In genomic region chr15:82570721-82571519, GRCh38 we compare ENCODE assay signal across 12 cellular contexts. TPM values are rescaled to one million over a fixed set of nuclear protein-coding genes. Genes with fewer than 3 reads are reported as not detected.
DNase-seq lines count a peak whose midpoint lies in the region; ATAC-seq, FAIRE-seq and TF ChIP-seq lines count a peak whose summit lies in the region.
"Had no signal": no experiment of that assay in that cellular context is flagged by ENCODE, and none has a peak within 500 bp of the region (broad histone marks: within the 10 kb centered on the region; RNA-seq: fewer than 3 reads in every experiment).

No MANE protein-coding gene starts in this region.

- H2AFZ ChIP-seq in H1 (ENCODE audit: low read length) = peak overlapping the region; percentile 99
- H2AFZ ChIP-seq in neural cell (ENCODE audit: low read depth, low read length) = peak overlapping the region; percentile 56
- no peak overlapping the region for H2AFZ ChIP-seq in HepG2 (ENCODE audit: low read length)

- BruUV-seq in HepG2 (replicated peaks; lab: Mats Ljungman, UMichigan) = no TSS peak

- no peak overlapping the region for H2BK20ac ChIP-seq in H1 (ENCODE audit: low read length)

- H3K9me2 ChIP-seq in neural cell (ENCODE audit: insufficient read depth, low read length) = no peaks in the 10 kb centered on the region

- no peaks in the 10 kb centered on the region for H3F3A ChIP-seq in neural cell (ENCODE audit: insufficient read depth, low read length, poor library complexity, severe bottlenecking)

- peak overlapping the region; percentile 52 for H3K4me3 ChIP-seq in AG04449 (ENCODE audit: low read depth, low read length)
- peak overlapping the region; percentile 12 to 50 (median 22); a peak in 4 of 8 replicates for H3K4me3 ChIP-seq in H1 (ENCODE audit: extremely low read depth in 1 of 4, insufficient read depth in 2 of 4, low read depth in 3 of 4, low read length in 4 of 4)
- H3K4me3 ChIP-seq in neural cell (ENCODE audit: low read length) = peak overlapping the region; percentile 59
- no peak overlapping the region for H3K4me3 ChIP-seq in HepG2 (replicated peaks in 1 of 3; ENCODE audit: insufficient read depth in 1 of 3, low read depth in 2 of 3, low read length in 3 of 3)
- H3K4me3 ChIP-seq: BLaER1 treated with 17β-estradiol and CSF1 and Interleukin-3, amounts not matched to agents 10 nM and 100 nM had no signal

- WGBS in H1 (ENCODE audit: extremely low coverage in 1 of 2, insufficient coverage in 1 of 2, insufficient read length in 1 of 2, insufficient replicate concordance in 2 of 2, low coverage in 1 of 2, low lambda C conversion rate in 2 of 2, missing lambda C conversion rate in 1 of 2), 2 experiments = 53% methylated on average over 7 of the region's 7 CpGs; no CpG with 5 or more reads in 1 of the 2 experiments
- 27% methylated on average over 5 of the region's 7 CpGs for WGBS in HepG2 (ENCODE audit: low lambda C conversion rate)

- POLR2A ChIA-PET in AG04449 (lab: Yijun Ruan, JAX) (interaction anchor here (0.9 to 3.5 kb wide), 4 partner anchors 9 to 179 kb away, joined by 3 to 14 read pairs (median 4); partner anchors contain the start of gene RPS17), H1 (lab: Charles Lee; ENCODE audit: partially characterized antibody) (interaction anchor here (0.6 to 6.9 kb wide), 6 partner anchors 9 to 179 kb away, joined by 3 to 79 read pairs (median 3); partner anchors contain the start of gene RPS17), HepG2 (lab: Yijun Ruan, JAX) (no interaction called here)

- no peak overlapping the region for H3K56ac ChIP-seq in H1 (replicated peaks; ENCODE audit: insufficient read length, low read depth, low read length)

- H3K4me1 ChIP-seq in H1 (replicated peaks in 1 of 4; ENCODE audit: control insufficient read depth in 3 of 4, insufficient read depth in 4 of 4, low read length in 3 of 4) (peaks cover 9 to 16% (median 11%) of the 10 kb centered on the region in 4 experiments), HepG2 (ENCODE audit: insufficient read depth, low read length) (peaks cover 14% of the 10 kb centered on the region)

- no peak overlapping the region for H2AK5ac ChIP-seq in H1 (ENCODE audit: low read depth, low read length)

- H3K23ac ChIP-seq in H1 (ENCODE audit: insufficient read length) = no peak overlapping the region

- H3K23me2 ChIP-seq in H1 (ENCODE audit: low read depth, low read length) = peaks cover 4% of the 10 kb centered on the region

- H3K27ac ChIP-seq in H1 (ENCODE audit: low read depth, low read length) = no peak overlapping the region
- no peak overlapping the region for H3K27ac ChIP-seq in neural cell (ENCODE audit: low read length)
- no peak overlapping the region for H3K27ac ChIP-seq in HepG2 (ENCODE audit: extremely low read length, insufficient read depth, low read length)
- H3K27ac ChIP-seq: BLaER1 treated with 17β-estradiol and CSF1 and Interleukin-3, amounts not matched to agents 10 nM and 100 nM had no signal

- H3K36me3 ChIP-seq in H1 (ENCODE audit: control insufficient read depth in 2 of 4, insufficient read depth in 4 of 4, low read length in 3 of 4) (no peaks in the 10 kb centered on the region), neural cell (ENCODE audit: insufficient read depth, low read length) (no peaks in the 10 kb centered on the region), HepG2 (replicated peaks in 1 of 2; ENCODE audit: control insufficient read depth in 1 of 2, insufficient read depth in 2 of 2, low read length in 2 of 2) (no peaks in the 10 kb centered on the region)
- H3K36me3 ChIP-seq: BLaER1 treated with 17β-estradiol and CSF1 and Interleukin-3, amounts not matched to agents 10 nM and 100 nM had no signal

- TF ChIP-seq RAD21 in H1 (IDR thresholded peaks at IDR 0.05 in 1 of 2, conservative IDR thresholded peaks at IDR 0.05 in 1 of 2; ENCODE audit: low read depth in 2 of 2, low read length in 2 of 2) (no peak), neural cell (conservative IDR thresholded peaks at IDR 0.05) (no peak), HepG2 (CRISPR knock-in tag; IDR thresholded peaks at IDR 0.05) (no peak)

- in situ Hi-C loops in HepG2 (cut with HindIII; ENCODE audit: extremely low pct_ligation_motif_present, low pct_unique_long_range_greater_than_20kb) = no loop called here

- H3K27me3 ChIP-seq in H1 (replicated peaks in 1 of 4; ENCODE audit: control insufficient read depth in 3 of 4, extremely low read depth in 1 of 4, insufficient read depth in 3 of 4, low read length in 3 of 4) (no peaks in the 10 kb centered on the region; a peak in 2 of 7 replicates), neural cell (ENCODE audit: insufficient read depth, low read depth, low read length) (no peaks in the 10 kb centered on the region), HepG2 (ENCODE audit: control insufficient read depth in 1 of 2, insufficient read depth in 2 of 2, low read length in 2 of 2) (peaks cover 1 to 31% of the 10 kb centered on the region in 2 experiments; a peak in 3 of 5 replicates)
- H3K27me3 ChIP-seq: BLaER1 treated with 17β-estradiol and CSF1 and Interleukin-3, amounts not matched to agents 10 nM and 100 nM had no signal

- peak overlapping the region; percentile 71 for H2BK5ac ChIP-seq in H1 (ENCODE audit: low read depth, low read length)

- TF ChIP-seq POLR2A in H1 (IDR thresholded peaks at IDR 0.05; ENCODE audit: control extremely low read depth in 1 of 2, low read depth in 2 of 2, low read length in 2 of 2) (no peak), HepG2 (IDR thresholded peaks at IDR 0.05; ENCODE audit: insufficient read depth in 1 of 2, low read depth in 2 of 2, low read length in 2 of 2) (no peak)

- peak overlapping the region; percentile 72; the same call in 1 of the 2 replicates for H2BK12ac ChIP-seq in H1 (ENCODE audit: low read depth, low read length)

- no peaks in the 10 kb centered on the region for H3K79me1 ChIP-seq in H1 (ENCODE audit: low read depth, low read length)

- H3K18ac ChIP-seq in H1 (ENCODE audit: extremely low read depth, low read length) = peak overlapping the region; percentile 10; the same call in 1 of the 2 replicates

- no peak overlapping the region for H4K5ac ChIP-seq in H1 (ENCODE audit: insufficient read length, low read depth, low read length)

- intact Hi-C loops in HepG2 (cut with micrococcal nuclease; ENCODE audit: unreplicated experiment) = no loop called here

- no peak for ATAC-seq in HepG2
- ATAC-seq: naive thymus-derived CD4-positive, alpha-beta T cell had no signal

- H3K14ac ChIP-seq in H1 (ENCODE audit: insufficient read length) = no peak overlapping the region

- H2BK120ac ChIP-seq in H1 (replicated peaks; ENCODE audit: low read depth, low read length) = no peak overlapping the region

- no peak overlapping the region for H4K8ac ChIP-seq in H1 (ENCODE audit: extremely low read depth, insufficient read depth, low read length)

- no peaks in the 10 kb centered on the region for H3K9me3 ChIP-seq in H1 (ENCODE audit: insufficient read depth in 2 of 2, low read depth in 1 of 2, low read length in 1 of 2)
- H3K9me3 ChIP-seq in neural cell (ENCODE audit: low read length) = no peaks in the 10 kb centered on the region
- no peaks in the 10 kb centered on the region for H3K9me3 ChIP-seq in HepG2 (ENCODE audit: low read length)
- H3K9me3 ChIP-seq: BLaER1 treated with 17β-estradiol and CSF1 and Interleukin-3, amounts not matched to agents 10 nM and 100 nM had no signal

- peak overlapping the region; percentile 6 for H3K4ac ChIP-seq in H1 (replicated peaks; ENCODE audit: insufficient read length, low read depth, low read length)

- H3K79me2 ChIP-seq in H1 (ENCODE audit: control insufficient read depth in 1 of 2, insufficient read depth in 2 of 2, low read length in 2 of 2) (no peaks in the 10 kb centered on the region), neural cell (replicated peaks; ENCODE audit: insufficient read depth, low read length) (no peaks in the 10 kb centered on the region), HepG2 (ENCODE audit: insufficient read depth, low read length) (no peaks in the 10 kb centered on the region)

- no peak for TF ChIP-seq EP300 in H1 (IDR thresholded peaks at IDR 0.05; ENCODE audit: borderline replicate concordance in 1 of 2, low read depth in 2 of 2, low read length in 2 of 2)
- TF ChIP-seq EP300 in neural cell (conservative IDR thresholded peaks at IDR 0.05; ENCODE audit: poor library complexity, severe bottlenecking) = no peak
- no peak for TF ChIP-seq EP300 in HepG2 (IDR thresholded peaks at IDR 0.05; ENCODE audit: low read depth in 2 of 2, low read length in 2 of 2)
- TF ChIP-seq EP300 in HepG2 (CRISPR knock-in tag; IDR thresholded peaks at IDR 0.05; ENCODE audit: borderline replicate concordance) = no peak

- no peak overlapping the region; a peak in 2 of 7 replicates for H3K9ac ChIP-seq in H1 (replicated peaks in 1 of 4; ENCODE audit: extremely low read depth in 1 of 4, low read depth in 3 of 4, low read length in 3 of 4)
- H3K9ac ChIP-seq in neural cell (ENCODE audit: low read length) = peak overlapping the region; percentile 59
- H3K9ac ChIP-seq in HepG2 (ENCODE audit: insufficient read depth, low read depth, low read length) = no peak overlapping the region
- H3K9ac ChIP-seq: BLaER1 treated with 17β-estradiol and CSF1 and Interleukin-3, amounts not matched to agents 10 nM and 100 nM had no signal

- no peak overlapping the region for H4K91ac ChIP-seq in H1 (replicated peaks; ENCODE audit: insufficient read length, low read length)

- no peak for DNase-seq in AG04449 (ENCODE audit: low read depth, low spot score)
- peak; percentile 16 for DNase-seq in NCI-H1694 (lab: John Stamatoyannopoulos, UW)
- DNase-seq in H1 (ENCODE audit: low read depth in 1 of 2, low spot score in 2 of 2) = peak in 1 of 2 experiments; percentile 54
- no peak for DNase-seq in T-helper 2 cell
- no peak for DNase-seq in NCI-H1930 (lab: John Stamatoyannopoulos, UW)
- no peak for DNase-seq in activated CD4-positive, CD25-positive, alpha-beta regulatory T cell (lab: John Stamatoyannopoulos, UW)
- DNase-seq in HepG2 (ENCODE audit: low spot score) = no peak
- DNase-seq: activated B cell treated with CpG ODN at 0.5 μM for 24 hours had no signal

- TF ChIP-seq CTCF in AG04449 (IDR thresholded peaks at IDR 0.05; ENCODE audit: insufficient read depth, low read length, missing control alignments) (no peak), H1 (IDR thresholded peaks at IDR 0.05; ENCODE audit: control extremely low read depth in 1 of 3, insufficient read depth in 1 of 3, low read depth in 1 of 3, low read length in 3 of 3) (no peak), neural cell (IDR thresholded peaks at IDR 0.05; ENCODE audit: poor library complexity, severe bottlenecking) (no peak), HepG2 (CRISPR knock-in tag; IDR thresholded peaks at IDR 0.05) (no peak)

- CTCF ChIA-PET in AG04449 (lab: Yijun Ruan, JAX) = interaction anchor here (1.2 to 3.9 kb wide), 3 partner anchors 12 to 30 kb away, joined by 4 to 17 read pairs (median 6); partner anchors contain the start of gene RPS17
- CTCF ChIA-PET in H1 (lab: Charles Lee; ENCODE audit: partially characterized antibody) = interaction anchor here (0.8 to 1.7 kb wide), 5 partner anchors 11 to 16 kb away, joined by 3 to 6 read pairs (median 3); no protein-coding TSS in a partner anchor
- CTCF ChIA-PET in HepG2 (lab: Yijun Ruan, JAX; ENCODE audit: low intra/inter-chr PET ratio, low total read pairs) = no interaction called here

- H2BK15ac ChIP-seq in H1 (ENCODE audit: low read length) = peak overlapping the region; percentile 53; the same call in 1 of the 2 replicates

- no peaks in the 10 kb centered on the region for H4K20me1 ChIP-seq in H1 (replicated peaks in 1 of 2; ENCODE audit: control insufficient read depth in 1 of 2, insufficient read depth in 2 of 2, low read length in 2 of 2)
- H4K20me1 ChIP-seq in neural cell (ENCODE audit: insufficient read depth) = no peaks in the 10 kb centered on the region
- H4K20me1 ChIP-seq in HepG2 (ENCODE audit: insufficient read depth, low read length) = no peaks in the 10 kb centered on the region
- H4K20me1 ChIP-seq: BLaER1 treated with 17β-estradiol and CSF1 and Interleukin-3, amounts not matched to agents 10 nM and 100 nM had no signal

- no peak for FAIRE-seq in H1 (lab: Jason Lieb, UNC)
- no peak for FAIRE-seq in HepG2 (lab: Jason Lieb, UNC)
- FAIRE-seq: H54 had no signal

- H3K4me2 ChIP-seq in H1 (ENCODE audit: insufficient read depth in 1 of 2, low read depth in 2 of 2, low read length in 2 of 2) = peak overlapping the region; percentile 82 to 98
- peak overlapping the region; percentile 62 for H3K4me2 ChIP-seq in neural cell (ENCODE audit: low read length)
- H3K4me2 ChIP-seq in HepG2 (ENCODE audit: low read depth, low read length) = no peak overlapping the region
- H3K4me2 ChIP-seq: BLaER1 treated with 17β-estradiol and CSF1 and Interleukin-3, amounts not matched to agents 10 nM and 100 nM had no signal

RNA-seq across cellular contexts. Expression of gene RPS17, which starts 30.7 kb away (rescaled TPM):
- total RNA-seq in H1 (2021; fragmentation: NEBNext Ultra II Directional; extraction: Animal tissue kit (Norgen Biotek cat#: 25700)) = 2,416 and 2,501 TPM in 2 replicates
- 4,119 and 5,590 TPM in 2 replicates for polyA plus RNA-seq in H1 (2011; rRNA removed)
- polyA plus RNA-seq in H1 (2011; cell fraction: cytosol; rRNA removed) = 7,082 TPM
- polyA plus RNA-seq in H1 (2011; cell fraction: nucleus; rRNA removed) = 1,404 TPM
- 4,427 to 5,239 TPM (median 4,948 TPM) in 4 replicates for polyA plus RNA-seq in H1 (2012, experiment 1 of 2)
- polyA plus RNA-seq in H1 (2012, experiment 2 of 2) = 19,479 TPM
- polyA plus RNA-seq in H1 (2013, experiment 1 of 2) = 3,790 TPM
- polyA plus RNA-seq in H1 (2013, experiment 2 of 2) = 3,809 TPM
- polyA minus RNA-seq in H1 (2011; rRNA and poly(A)+ RNA removed) = 816 and 841 TPM in 2 replicates
- polyA minus RNA-seq in H1 (2011; cell fraction: cytosol; rRNA and poly(A)+ RNA removed) = 998 TPM
- 840 TPM for polyA minus RNA-seq in H1 (2011; cell fraction: nucleus; rRNA and poly(A)+ RNA removed)
- 2,425 and 2,561 TPM in 2 replicates for polyA plus RNA-seq in neural cell
- polyA minus RNA-seq in neural cell = 689 and 810 TPM in 2 replicates
- 2,570 and 3,054 TPM in 2 replicates for total RNA-seq in HepG2 (2016; rRNA removed; fragmentation: Illumina TruSeq; extraction: Trizol)
- total RNA-seq in HepG2 (2016; cell fraction: cytosol; rRNA removed; fragmentation: Illumina TruSeq; extraction: Trizol; ENCODE audit: low read depth) = 4,994 and 5,490 TPM in 2 replicates
- 2,663 and 3,313 TPM in 2 replicates for total RNA-seq in HepG2 (2016; cell fraction: insoluble cytoplasmic fraction; rRNA removed; fragmentation: Illumina TruSeq; extraction: Trizol)
- total RNA-seq in HepG2 (2016; cell fraction: membrane; rRNA removed; fragmentation: Illumina TruSeq; extraction: Trizol) = 7,031 and 7,209 TPM in 2 replicates
- total RNA-seq in HepG2 (2016; cell fraction: nucleus; rRNA removed; fragmentation: Illumina TruSeq; extraction: Trizol) = 929 and 985 TPM in 2 replicates
- 4,585 and 5,021 TPM in 2 replicates for polyA plus RNA-seq in HepG2 (2011; rRNA removed)
- 5,951 and 6,864 TPM in 2 replicates for polyA plus RNA-seq in HepG2 (2011; cell fraction: cytosol; rRNA removed)
- 896 and 981 TPM in 2 replicates for polyA plus RNA-seq in HepG2 (2011; cell fraction: nucleus; rRNA removed)
- 4,134 and 4,528 TPM in 2 replicates for polyA plus RNA-seq in HepG2 (2012)
- 6,185 and 6,219 TPM in 2 replicates for polyA plus RNA-seq in HepG2 (2016; cell fraction: cytosol; fragmentation: Illumina TruSeq; extraction: Trizol; ENCODE audit: low read depth)
- polyA plus RNA-seq in HepG2 (2016; cell fraction: insoluble cytoplasmic fraction; fragmentation: Illumina TruSeq; extraction: Trizol; ENCODE audit: low read depth) = 3,184 and 3,595 TPM in 2 replicates
- 6,729 and 7,315 TPM in 2 replicates for polyA plus RNA-seq in HepG2 (2016; cell fraction: membrane; fragmentation: Illumina TruSeq; extraction: Trizol; ENCODE audit: low read depth)
- 1,646 and 1,776 TPM in 2 replicates for polyA plus RNA-seq in HepG2 (2016; cell fraction: nucleus; fragmentation: Illumina TruSeq; extraction: Trizol; ENCODE audit: insufficient read depth, low read depth)
- polyA minus RNA-seq in HepG2 (2011; rRNA and poly(A)+ RNA removed; ENCODE audit: low replicate concordance) = 329 and 1,099 TPM in 2 replicates
- polyA minus RNA-seq in HepG2 (2011; cell fraction: cytosol; rRNA and poly(A)+ RNA removed) = 571 and 625 TPM in 2 replicates
- polyA minus RNA-seq in HepG2 (2011; cell fraction: nucleus; rRNA and poly(A)+ RNA removed) = 313 and 389 TPM in 2 replicates

Comparison
In these comparisons a context has a peak if more than half of its experiments do, and no peak if none do; other contexts are left out.
1. H3K4me3 ChIP-seq: peak in AG04449 (single experiment), H1 (4 of 4) and neural cell (single experiment); none in HepG2 (0 of 3).